18 cellular contexts compared by ENCODE assay signal in genomic region chr6:83083476-83083875, GRCh38.
DNase-seq lines count a peak whose midpoint lies in the region; ATAC-seq, FAIRE-seq and TF ChIP-seq lines count a peak whose summit lies in the region.
"Had no signal": no experiment of that assay in that cellular context is flagged by ENCODE, and none has a peak within 500 bp of the region (broad histone marks: within the 10 kb centered on the region; RNA-seq: fewer than 3 reads in every experiment).

No MANE protein-coding gene starts in this region.

- DNase-seq in NCI-H748 (lab: John Stamatoyannopoulos, UW; ENCODE audit: unreplicated experiment) = peak; percentile 50
- DNase-seq in NCI-H748 treated with DMSO at 0.1 percent for 48 hours (lab: John Stamatoyannopoulos, UW) = no peak
- DNase-seq in H54 (ENCODE audit: insufficient read length, low spot score) = no peak
- peak; percentile 69 for DNase-seq in amniotic epithelial cell (ENCODE audit: low read depth)
- peak; percentile 1 for DNase-seq in kidney glomerular epithelial cell (lab: John Stamatoyannopoulos, UW)
- DNase-seq in caudate nucleus (lab: John Stamatoyannopoulos, UW) = no peak
- DNase-seq: C1 segment of cervical spinal cord; Calu3; CD4-positive, alpha-beta memory T cell; COR-L47; DMS53; GF-D8; GOT3; H7; HCEC 1CT had no signal

- ATAC-seq in HG03039 (IDR thresholded peaks at IDR 0.05; ENCODE audit: unreplicated experiment) = no peak

- peak; percentile 33 for FAIRE-seq in H54 (lab: Jason Lieb, UNC)
- FAIRE-seq: GM12891, GM18507 had no signal

- H3K27ac ChIP-seq in caudate nucleus (ENCODE audit: low read depth, low read length) = no peak overlapping the region

- no peak for TF ChIP-seq POLR2A in H54 (IDR thresholded peaks at IDR 0.05; ENCODE audit: low read depth, low read length)

Comparison
In these comparisons a context has a peak if more than half of its experiments do, and no peak if none do; other contexts are left out.
1. DNase-seq: peak in NCI-H748 (single experiment), amniotic epithelial cell (single experiment) and kidney glomerular epithelial cell (single experiment); none in NCI-H748 treated with DMSO at 0.1 percent for 48 hours (single experiment), H54 (single experiment) and caudate nucleus (0 of 61).